Comparison of ENCODE assay signal across 24 cellular contexts in the genomic region with DNA sequence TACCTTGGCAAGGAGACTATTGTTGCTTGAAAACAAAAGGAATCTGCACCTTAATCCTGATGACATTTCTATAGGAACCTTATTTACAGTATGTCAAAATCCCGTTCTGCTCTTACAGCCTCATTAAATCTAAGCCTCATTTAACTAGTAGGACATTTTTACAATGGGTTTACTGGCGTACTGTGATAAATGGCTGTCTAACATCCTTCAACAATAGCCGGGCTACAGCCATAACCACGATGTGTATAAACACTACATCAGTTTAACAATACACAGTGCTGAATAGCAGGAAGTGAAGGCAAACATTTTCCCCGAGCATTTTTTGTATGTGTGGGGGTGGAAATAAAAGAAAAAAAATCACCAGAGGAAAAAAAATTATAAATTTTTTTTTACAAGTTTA.
DNase-seq lines count a peak whose midpoint lies in the region; ATAC-seq and TF ChIP-seq lines count a peak whose summit lies in the region.
"Had no signal": no experiment of that assay in that cellular context is flagged by ENCODE, and none has a peak within 500 bp of the region (broad histone marks: within the 10 kb centered on the region; RNA-seq: fewer than 3 reads in every experiment).

No MANE protein-coding gene starts in this region.

- ATAC-seq in Right ventricle myocardium superior (ENCODE audit: poor library complexity) (no peak), GM18502 (IDR thresholded peaks at IDR 0.05; ENCODE audit: poor library complexity, unreplicated experiment) (no peak)
- ATAC-seq: activated CD8-positive, alpha-beta T cell treated with anti-CD3 and anti-CD28 coated beads, Interleukin-2, amount 10 ng/mL, durations not matched to agents 7 days and 5 days; effector memory CD8-positive, alpha-beta T cell; left cardiac atrium; natural killer cell treated with Interleukin-12 subunit alpha and Interleukin-12 subunit beta and Interleukin-15 and Interleukin-18, amount 100 ng/mL, for 72 hours; PC-3 had no signal

- TF ChIP-seq CTCF in left ventricle myocardium inferior (IDR thresholded peaks at IDR 0.05; ENCODE audit: borderline replicate concordance) (no peak), HFFc6 (IDR thresholded peaks at IDR 0.05) (no peak), mesothelial cell of epicardium (IDR thresholded peaks at IDR 0.05; ENCODE audit: unreplicated experiment) (no peak)

- no peak overlapping the region for H3K4me3 Mint-ChIP-seq in HFFc6
- no peak overlapping the region for H3K4me3 Mint-ChIP-seq in mesothelial cell of epicardium
- H3K4me3 Mint-ChIP-seq: activated CD8-positive, alpha-beta T cell treated with anti-CD3 and anti-CD28 coated beads, Interleukin-2, amount 10 ng/mL, durations not matched to agents 7 days and 5 days; effector memory CD8-positive, alpha-beta T cell; natural killer cell treated with Interleukin-12 subunit alpha and Interleukin-12 subunit beta and Interleukin-15 and Interleukin-18, amount 100 ng/mL, for 72 hours had no signal

- H3K36me3 Mint-ChIP-seq in HFFc6 (ENCODE audit: low read depth) (no peaks in the 10 kb centered on the region), mesothelial cell of epicardium (peaks cover 16% of the 10 kb centered on the region)
- H3K36me3 Mint-ChIP-seq: natural killer cell treated with Interleukin-12 subunit alpha and Interleukin-12 subunit beta and Interleukin-15 and Interleukin-18, amount 100 ng/mL, for 72 hours had no signal

- H3K27me3 ChIP-seq in left ventricle myocardium inferior (ENCODE audit: low read depth) = no peaks in the 10 kb centered on the region
- H3K27me3 ChIP-seq: BLaER1, ovary, sigmoid colon had no signal

- no peak overlapping the region for H3K4me3 ChIP-seq in left ventricle myocardium inferior
- H3K4me3 ChIP-seq: BLaER1, ovary, sigmoid colon had no signal

- H3K27me3 Mint-ChIP-seq in HFFc6 (ENCODE audit: insufficient read depth) = peaks cover 2% of the 10 kb centered on the region; the same call in 1 of the 2 replicates
- no peaks in the 10 kb centered on the region for H3K27me3 Mint-ChIP-seq in mesothelial cell of epicardium (ENCODE audit: low read depth)

- H3K4me1 Mint-ChIP-seq in HFFc6 (ENCODE audit: low read depth) (no peaks in the 10 kb centered on the region), mesothelial cell of epicardium (peaks cover 62% of the 10 kb centered on the region)

- H3K27ac Mint-ChIP-seq in HFFc6 (no peak overlapping the region), mesothelial cell of epicardium (no peak overlapping the region)
- H3K27ac Mint-ChIP-seq: activated CD8-positive, alpha-beta T cell treated with anti-CD3 and anti-CD28 coated beads, Interleukin-2, amount 10 ng/mL, durations not matched to agents 7 days and 5 days; effector memory CD8-positive, alpha-beta T cell; natural killer cell treated with Interleukin-12 subunit alpha and Interleukin-12 subunit beta and Interleukin-15 and Interleukin-18, amount 100 ng/mL, for 72 hours had no signal

- DNase-seq in left ventricle myocardium inferior (no peak), Right ventricle myocardium superior (no peak), NCI-H748 (lab: John Stamatoyannopoulos, UW; ENCODE audit: unreplicated experiment) (peak; percentile 62), glomerular endothelial cell (ENCODE audit: extremely low read depth, low read depth, low spot score) (peak; percentile 18), HFFc6 (no peak), glomerular visceral epithelial cell (ENCODE audit: extremely low spot score) (no peak), mesothelial cell of epicardium (ENCODE audit: low spot score in 2 of 2, unreplicated experiment in 2 of 2) (no peak)
- DNase-seq: activated CD4-positive, CD25-positive, alpha-beta regulatory T cell treated with anti-CD3 and anti-CD28 coated beads, Interleukin-2, amount 50 U/mL, for 72 hours; activated CD8-positive, alpha-beta T cell treated with anti-CD3 and anti-CD28 coated beads, Interleukin-2, amount 10 ng/mL, durations not matched to agents 7 days and 5 days; activated gamma-delta T cell treated with Interleukin-2 at 50 U/mL for 16 hours; Calu3; effector memory CD8-positive, alpha-beta T cell; glutamatergic neuron; left cardiac atrium; midbrain; NCI-H82; ovary; PC-3; SHP77 treated with DMSO at 0.1 percent for 48 hours; sigmoid colon; substantia nigra had no signal

- H3K9me3 ChIP-seq in left ventricle myocardium inferior (replicated peaks) = no peaks in the 10 kb centered on the region
- H3K9me3 ChIP-seq: BLaER1, ovary, sigmoid colon had no signal

- no peaks in the 10 kb centered on the region for H3K36me3 ChIP-seq in left ventricle myocardium inferior
- H3K36me3 ChIP-seq: BLaER1, ovary, sigmoid colon had no signal

- peaks cover 59% of the 10 kb centered on the region for H3K9me3 Mint-ChIP-seq in HFFc6
- H3K9me3 Mint-ChIP-seq in mesothelial cell of epicardium = no peaks in the 10 kb centered on the region
- H3K9me3 Mint-ChIP-seq: effector memory CD8-positive, alpha-beta T cell; natural killer cell treated with Interleukin-12 subunit alpha and Interleukin-12 subunit beta and Interleukin-15 and Interleukin-18, amount 100 ng/mL, for 72 hours had no signal

- peaks cover 71% of the 10 kb centered on the region for H3K4me1 ChIP-seq in left ventricle myocardium inferior
- H3K4me1 ChIP-seq: BLaER1 had no signal

- intact Hi-C loops in left ventricle myocardium inferior (cut with micrococcal nuclease) = no loop called here
- intact Hi-C loops in Right ventricle myocardium superior (cut with DNase I) = no loop called here

- peak overlapping the region; percentile 60 for H3K27ac ChIP-seq in left ventricle myocardium inferior (replicated peaks)
- H3K27ac ChIP-seq: BLaER1, ovary had no signal

Comparison
In these comparisons a context has a peak if more than half of its experiments do, and no peak if none do; other contexts are left out.
1. DNase-seq: peak in NCI-H748 (single experiment) and glomerular endothelial cell (single experiment); none in left ventricle myocardium inferior (single experiment), Right ventricle myocardium superior (single experiment), HFFc6 (single experiment), glomerular visceral epithelial cell (single experiment) and mesothelial cell of epicardium (0 of 2).